In the genomic region with DNA sequence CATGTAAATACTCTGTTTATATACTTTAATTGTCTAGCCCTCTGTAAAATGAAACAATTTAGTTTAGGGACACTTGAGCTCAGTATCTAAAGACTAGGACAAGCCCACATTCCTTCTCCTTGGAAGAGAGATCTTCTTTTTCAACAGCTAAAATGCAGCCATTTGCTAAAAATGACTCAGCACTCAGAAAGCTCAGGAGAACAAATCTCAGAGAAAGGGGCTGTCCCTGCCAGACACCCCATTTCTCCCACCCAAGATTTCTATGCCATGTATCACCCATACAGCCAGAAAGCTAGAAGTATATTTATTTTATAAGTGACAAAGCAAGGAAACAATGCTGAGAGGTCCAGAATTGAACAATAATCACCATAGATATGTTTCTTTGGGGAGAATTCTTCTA, we compare ENCODE assay signal across 1 cellular context.
TF ChIP-seq lines count a peak whose summit lies in the region.

No MANE protein-coding gene starts in this region.

TF ChIP-seq in K562, 482 proteins besides CTCF, POLR2A, EP300 and RAD21 (continued from another document):
- TF ChIP-seq, protein P1, sequence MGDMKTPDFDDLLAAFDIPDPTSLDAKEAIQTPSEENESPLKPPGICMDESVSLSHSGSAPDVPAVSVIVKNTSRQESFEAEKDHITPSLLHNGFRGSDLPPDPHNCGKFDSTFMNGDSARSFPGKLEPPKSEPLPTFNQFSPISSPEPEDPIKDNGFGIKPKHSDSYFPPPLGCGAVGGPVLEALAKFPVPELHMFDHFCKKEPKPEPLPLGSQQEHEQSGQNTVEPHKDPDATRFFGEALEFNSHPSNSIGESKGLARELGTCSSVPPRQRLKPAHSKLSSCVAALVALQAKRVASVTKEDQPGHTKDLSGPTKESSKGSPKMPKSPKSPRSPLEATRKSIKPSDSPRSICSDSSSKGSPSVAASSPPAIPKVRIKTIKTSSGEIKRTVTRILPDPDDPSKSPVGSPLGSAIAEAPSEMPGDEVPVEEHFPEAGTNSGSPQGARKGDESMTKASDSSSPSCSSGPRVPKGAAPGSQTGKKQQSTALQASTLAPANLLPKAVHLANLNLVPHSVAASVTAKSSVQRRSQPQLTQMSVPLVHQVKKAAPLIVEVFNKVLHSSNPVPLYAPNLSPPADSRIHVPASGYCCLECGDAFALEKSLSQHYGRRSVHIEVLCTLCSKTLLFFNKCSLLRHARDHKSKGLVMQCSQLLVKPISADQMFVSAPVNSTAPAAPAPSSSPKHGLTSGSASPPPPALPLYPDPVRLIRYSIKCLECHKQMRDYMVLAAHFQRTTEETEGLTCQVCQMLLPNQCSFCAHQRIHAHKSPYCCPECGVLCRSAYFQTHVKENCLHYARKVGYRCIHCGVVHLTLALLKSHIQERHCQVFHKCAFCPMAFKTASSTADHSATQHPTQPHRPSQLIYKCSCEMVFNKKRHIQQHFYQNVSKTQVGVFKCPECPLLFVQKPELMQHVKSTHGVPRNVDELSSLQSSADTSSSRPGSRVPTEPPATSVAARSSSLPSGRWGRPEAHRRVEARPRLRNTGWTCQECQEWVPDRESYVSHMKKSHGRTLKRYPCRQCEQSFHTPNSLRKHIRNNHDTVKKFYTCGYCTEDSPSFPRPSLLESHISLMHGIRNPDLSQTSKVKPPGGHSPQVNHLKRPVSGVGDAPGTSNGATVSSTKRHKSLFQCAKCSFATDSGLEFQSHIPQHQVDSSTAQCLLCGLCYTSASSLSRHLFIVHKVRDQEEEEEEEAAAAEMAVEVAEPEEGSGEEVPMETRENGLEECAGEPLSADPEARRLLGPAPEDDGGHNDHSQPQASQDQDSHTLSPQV (IDR thresholded peaks at IDR 0.05), result 0 out of 2 replicates have a peak, but pooled peaks have one; percentile 24
- TF ChIP-seq NFE2 (IDR thresholded peaks at IDR 0.05; ENCODE audit: low read depth) (peak; percentile 66), C11orf30 (IDR thresholded peaks at IDR 0.05; ENCODE audit: low read depth) (peak; percentile 45), ZNF316 (IDR thresholded peaks at IDR 0.05) (peak; percentile 44; the same call in 1 of the 2 replicates), TBP (optimal IDR thresholded peaks at IDR 0.05; ENCODE audit: low read depth, low read length) (no peak)
